In the genomic region with DNA sequence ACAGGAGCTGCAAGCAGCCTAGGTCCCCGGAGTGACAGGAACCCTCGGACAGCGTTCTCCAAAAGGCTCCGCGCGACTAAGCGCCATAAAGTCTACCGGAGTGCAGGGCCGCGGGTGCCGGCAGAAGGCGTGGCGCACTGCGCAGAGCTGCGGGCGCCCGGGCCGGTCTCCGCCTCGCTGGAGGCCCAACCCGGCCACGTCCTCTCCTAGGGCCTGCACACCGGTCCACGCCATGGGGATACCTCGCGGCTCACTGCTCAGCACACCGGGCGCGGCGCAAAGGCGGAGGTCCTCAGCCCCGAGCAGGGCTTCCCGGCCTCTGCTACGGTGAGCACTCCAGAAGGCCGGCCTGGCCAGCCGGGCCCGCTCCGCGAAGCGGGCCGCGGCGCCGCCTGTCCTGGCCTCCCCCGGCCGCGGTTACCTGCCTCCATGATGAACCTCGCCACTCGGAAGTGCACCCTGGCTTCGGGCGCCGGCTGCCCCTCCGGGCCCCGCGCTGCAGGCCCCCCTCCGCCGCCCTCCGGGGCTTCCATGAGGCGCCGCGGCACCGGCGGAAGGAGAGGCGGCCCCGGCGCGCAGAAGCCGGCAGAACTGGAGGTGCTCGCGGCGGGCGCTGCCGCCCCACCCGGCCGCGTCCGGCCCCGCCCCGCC, we compare ENCODE assay signal across 8 cellular contexts. TPM values are rescaled to one million over a fixed set of nuclear protein-coding genes. Genes with fewer than 3 reads are reported as not detected.
DNase-seq lines count a peak whose midpoint lies in the region; ATAC-seq and TF ChIP-seq lines count a peak whose summit lies in the region.

A gene (minus strand): TSS at position 599 of the 651 bp plus-strand sequence. CDS start 66 bp downstream, at position 533.

- H3K36me3 Mint-ChIP-seq in activated T-cell treated with anti-CD3 and anti-CD28 coated beads, Interleukin-2, amount 50 U/mL, for 24 hours (ENCODE audit: low read depth) = peaks cover 31% of the 10 kb centered on the region

- intact Hi-C loops in sigmoid colon (cut with DNase I) = loop anchor here (5.0 kb wide), 1 partner anchor 49 kb away; a partner anchor contains a TSS

- H3K36me3 ChIP-seq in iPS DF 6.9 (ENCODE audit: control insufficient read depth, insufficient read depth, low read length) (0 out of 2 replicates have a peak, but pooled peaks cover 2% of the 10 kb centered on the region), sigmoid colon (peaks cover 0 to 11% (median 2%) of the 10 kb centered on the region in 4 donors)

- DNase-seq in activated T-cell treated with anti-CD3 and anti-CD28 coated beads, Interleukin-2, amount 50 U/mL, for 24 hours = peak; percentile 67
- DNase-seq in activated T-cell treated with anti-CD3 and anti-CD28 coated beads, Interleukin-2, amount 50 U/mL, for 1 hour = no peak
- DNase-seq in NOMO-1 (lab: John Stamatoyannopoulos, UW; ENCODE audit: unreplicated experiment in 2 of 2) = peak; percentile 8 to 9
- DNase-seq in amniotic epithelial cell (ENCODE audit: low read depth) = peak; percentile 17
- DNase-seq in iPS DF 6.9 (ENCODE audit: low read depth, low spot score) = no peak
- no peak for DNase-seq in sigmoid colon
- DNase-seq in foreskin melanocyte = no peak

- H3K4me1 Mint-ChIP-seq in activated T-cell treated with anti-CD3 and anti-CD28 coated beads, Interleukin-2, amount 50 U/mL, for 24 hours (ENCODE audit: low read depth) = peaks cover 29% of the 10 kb centered on the region

- no peak for TF ChIP-seq CTCF in sigmoid colon (IDR thresholded peaks at IDR 0.05)

- no CpG with 5 or more reads among the region's 79 CpGs for WGBS in iPS DF 6.9 (ENCODE audit: insufficient coverage, insufficient read length)
- WGBS in sigmoid colon, 2 donors = 1% methylated on average over 78 to 79 of the region's 79 CpGs

- H3K27ac Mint-ChIP-seq in activated T-cell treated with anti-CD3 and anti-CD28 coated beads, Interleukin-2, amount 50 U/mL, for 24 hours = peak within 1 kb of the TSS; percentile 74

- peak within 1 kb of the TSS; percentile 81; the same call in 1 of the 2 replicates for H3K4me3 ChIP-seq in iPS DF 6.9 (ENCODE audit: low read length)
- H3K4me3 ChIP-seq in sigmoid colon = peak within 1 kb of the TSS; percentile 51 to 80 (median 74)

- TF ChIP-seq POLR2A in sigmoid colon (IDR thresholded peaks at IDR 0.05) = no peak

- H3K27ac ChIP-seq in iPS DF 6.9 (ENCODE audit: low read length) (no peak within 1 kb of the TSS), sigmoid colon (peak within 1 kb of the TSS; percentile 78 to 79 (median 78))

- H3K9me3 ChIP-seq in iPS DF 6.9 (ENCODE audit: control insufficient read depth, insufficient read depth, low read length) (no peaks in the 10 kb centered on the region), sigmoid colon (no peaks in the 10 kb centered on the region)

- peaks cover 39% of the 10 kb centered on the region for H3K27me3 Mint-ChIP-seq in activated T-cell treated with anti-CD3 and anti-CD28 coated beads, Interleukin-2, amount 50 U/mL, for 24 hours

- no peaks in the 10 kb centered on the region for H3K9me3 Mint-ChIP-seq in activated T-cell treated with anti-CD3 and anti-CD28 coated beads, Interleukin-2, amount 50 U/mL, for 24 hours

- peak within 1 kb of the TSS; percentile 86 for H3K4me3 Mint-ChIP-seq in activated T-cell treated with anti-CD3 and anti-CD28 coated beads, Interleukin-2, amount 50 U/mL, for 24 hours

- H3K27me3 ChIP-seq in iPS DF 6.9 (ENCODE audit: control insufficient read depth, insufficient read depth, low read length) (no peaks in the 10 kb centered on the region; the same call in 1 of the 2 replicates), sigmoid colon (no peaks in the 10 kb centered on the region)

- peak; percentile 44 for ATAC-seq in HG02938 (IDR thresholded peaks at IDR 0.05; ENCODE audit: unreplicated experiment)

- no peak for TF ChIP-seq EP300 in sigmoid colon (IDR thresholded peaks at IDR 0.05)

- H3K4me1 ChIP-seq in iPS DF 6.9 (ENCODE audit: control insufficient read depth, insufficient read depth, low read length) (no peaks in the 10 kb centered on the region; the same call in 1 of the 2 replicates), sigmoid colon (peaks cover 0 to 22% (median 14%) of the 10 kb centered on the region in 4 donors)

RNA-seq across cellular contexts. Expression of the gene that starts here (rescaled TPM):
- total RNA-seq in sigmoid colon = 10 to 100 TPM; 31.8 to 49.0 (median 39.9) TPM
- 10 to 100 TPM; 36.7 to 40.8 (median 37.9) TPM for polyA plus RNA-seq in sigmoid colon

Comparison
In these comparisons a context has a peak if more than half of its experiments do, and no peak if none do; other contexts are left out.
1. DNase-seq: peak in activated T-cell treated with anti-CD3 and anti-CD28 coated beads, Interleukin-2, amount 50 U/mL, for 24 hours (single experiment), NOMO-1 (2 of 2) and amniotic epithelial cell (single experiment); none in activated T-cell treated with anti-CD3 and anti-CD28 coated beads, Interleukin-2, amount 50 U/mL, for 1 hour (single experiment), iPS DF 6.9 (single experiment), sigmoid colon (single experiment) and foreskin melanocyte (single experiment).